Comparison of ENCODE assay signal across 1 cellular context in the genomic region with DNA sequence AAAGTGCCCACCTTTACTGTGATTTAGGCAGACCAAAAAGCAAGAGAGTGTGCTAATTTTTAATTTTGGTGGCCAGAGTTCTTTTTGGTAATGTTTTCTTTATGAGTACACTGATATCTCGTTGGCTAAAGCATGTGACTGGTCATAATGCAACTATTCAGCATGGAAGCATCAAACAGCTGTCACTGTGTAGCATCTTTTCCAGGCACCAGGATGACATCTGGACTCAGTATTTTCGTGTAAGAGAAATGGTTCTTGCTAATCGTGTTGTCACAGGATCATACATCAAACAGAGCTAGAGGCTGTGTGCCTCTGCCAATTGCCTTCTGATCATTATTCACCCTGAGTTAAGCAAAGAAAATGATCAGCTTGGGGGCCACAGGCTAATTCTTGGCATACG.
TF ChIP-seq lines count a peak whose summit lies in the region.

No MANE protein-coding gene starts in this region.

TF ChIP-seq in GM12878, 131 proteins besides CTCF, POLR2A, EP300 and RAD21 (continued from another document):
- TF ChIP-seq, protein P1, sequence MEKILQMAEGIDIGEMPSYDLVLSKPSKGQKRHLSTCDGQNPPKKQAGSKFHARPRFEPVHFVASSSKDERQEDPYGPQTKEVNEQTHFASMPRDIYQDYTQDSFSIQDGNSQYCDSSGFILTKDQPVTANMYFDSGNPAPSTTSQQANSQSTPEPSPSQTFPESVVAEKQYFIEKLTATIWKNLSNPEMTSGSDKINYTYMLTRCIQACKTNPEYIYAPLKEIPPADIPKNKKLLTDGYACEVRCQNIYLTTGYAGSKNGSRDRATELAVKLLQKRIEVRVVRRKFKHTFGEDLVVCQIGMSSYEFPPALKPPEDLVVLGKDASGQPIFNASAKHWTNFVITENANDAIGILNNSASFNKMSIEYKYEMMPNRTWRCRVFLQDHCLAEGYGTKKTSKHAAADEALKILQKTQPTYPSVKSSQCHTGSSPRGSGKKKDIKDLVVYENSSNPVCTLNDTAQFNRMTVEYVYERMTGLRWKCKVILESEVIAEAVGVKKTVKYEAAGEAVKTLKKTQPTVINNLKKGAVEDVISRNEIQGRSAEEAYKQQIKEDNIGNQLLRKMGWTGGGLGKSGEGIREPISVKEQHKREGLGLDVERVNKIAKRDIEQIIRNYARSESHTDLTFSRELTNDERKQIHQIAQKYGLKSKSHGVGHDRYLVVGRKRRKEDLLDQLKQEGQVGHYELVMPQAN (conservative IDR thresholded peaks at IDR 0.05), result no peak
- no peak for TF ChIP-seq SMARCA5 (IDR thresholded peaks at IDR 0.05)
- TF ChIP-seq NBN (IDR thresholded peaks at IDR 0.05), result no peak
- TF ChIP-seq, protein P2, sequence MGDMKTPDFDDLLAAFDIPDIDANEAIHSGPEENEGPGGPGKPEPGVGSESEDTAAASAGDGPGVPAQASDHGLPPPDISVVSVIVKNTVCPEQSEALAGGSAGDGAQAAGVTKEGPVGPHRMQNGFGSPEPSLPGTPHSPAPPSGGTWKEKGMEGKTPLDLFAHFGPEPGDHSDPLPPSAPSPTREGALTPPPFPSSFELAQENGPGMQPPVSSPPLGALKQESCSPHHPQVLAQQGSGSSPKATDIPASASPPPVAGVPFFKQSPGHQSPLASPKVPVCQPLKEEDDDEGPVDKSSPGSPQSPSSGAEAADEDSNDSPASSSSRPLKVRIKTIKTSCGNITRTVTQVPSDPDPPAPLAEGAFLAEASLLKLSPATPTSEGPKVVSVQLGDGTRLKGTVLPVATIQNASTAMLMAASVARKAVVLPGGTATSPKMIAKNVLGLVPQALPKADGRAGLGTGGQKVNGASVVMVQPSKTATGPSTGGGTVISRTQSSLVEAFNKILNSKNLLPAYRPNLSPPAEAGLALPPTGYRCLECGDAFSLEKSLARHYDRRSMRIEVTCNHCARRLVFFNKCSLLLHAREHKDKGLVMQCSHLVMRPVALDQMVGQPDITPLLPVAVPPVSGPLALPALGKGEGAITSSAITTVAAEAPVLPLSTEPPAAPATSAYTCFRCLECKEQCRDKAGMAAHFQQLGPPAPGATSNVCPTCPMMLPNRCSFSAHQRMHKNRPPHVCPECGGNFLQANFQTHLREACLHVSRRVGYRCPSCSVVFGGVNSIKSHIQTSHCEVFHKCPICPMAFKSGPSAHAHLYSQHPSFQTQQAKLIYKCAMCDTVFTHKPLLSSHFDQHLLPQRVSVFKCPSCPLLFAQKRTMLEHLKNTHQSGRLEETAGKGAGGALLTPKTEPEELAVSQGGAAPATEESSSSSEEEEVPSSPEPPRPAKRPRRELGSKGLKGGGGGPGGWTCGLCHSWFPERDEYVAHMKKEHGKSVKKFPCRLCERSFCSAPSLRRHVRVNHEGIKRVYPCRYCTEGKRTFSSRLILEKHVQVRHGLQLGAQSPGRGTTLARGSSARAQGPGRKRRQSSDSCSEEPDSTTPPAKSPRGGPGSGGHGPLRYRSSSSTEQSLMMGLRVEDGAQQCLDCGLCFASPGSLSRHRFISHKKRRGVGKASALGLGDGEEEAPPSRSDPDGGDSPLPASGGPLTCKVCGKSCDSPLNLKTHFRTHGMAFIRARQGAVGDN (IDR thresholded peaks at IDR 0.05), result no peak
